Comparison of ENCODE assay signal across 8 cellular contexts in the genomic region with DNA sequence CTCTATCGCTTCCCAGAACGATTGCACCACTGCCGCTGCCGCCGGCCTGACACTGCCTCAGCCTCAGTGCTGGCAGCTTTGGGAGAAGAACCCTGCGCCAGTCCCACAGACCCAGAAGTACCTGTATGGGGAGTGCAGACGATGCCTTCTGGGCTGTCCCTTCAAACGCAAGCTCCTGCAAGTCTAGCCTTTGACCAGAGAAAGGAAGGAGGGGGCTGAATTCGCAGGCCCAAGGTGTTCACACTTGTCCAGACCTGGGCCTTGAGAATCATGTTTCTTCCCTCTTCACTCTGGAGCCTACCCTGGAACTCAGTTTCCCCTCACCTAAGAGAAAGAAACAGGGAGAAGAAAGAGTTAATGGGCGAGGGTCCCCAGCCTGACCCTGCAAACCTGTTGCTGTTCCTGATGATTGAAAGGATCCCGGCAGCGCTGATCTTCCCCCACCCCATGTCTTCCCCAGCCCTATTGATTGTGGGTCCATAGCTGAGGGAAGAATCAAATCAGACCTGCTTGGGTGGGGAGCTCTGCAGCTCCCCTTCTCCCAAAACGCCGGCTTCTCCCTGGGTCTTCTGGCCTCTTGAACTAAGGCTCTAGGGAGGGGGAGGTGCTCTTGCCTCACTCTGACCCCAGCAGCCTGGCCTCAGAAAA.
DNase-seq lines count a peak whose midpoint lies in the region; ATAC-seq, FAIRE-seq and TF ChIP-seq lines count a peak whose summit lies in the region.

No MANE protein-coding gene starts in this region.

- H3K9me3 ChIP-seq in iPS-18a (ENCODE audit: control insufficient read depth, low read depth, low read length), result no peaks in the 10 kb centered on the region

- H3K9me3 Mint-ChIP-seq in stimulated activated effector memory CD8-positive, alpha-beta T cell treated with anti-CD3 and anti-CD28 coated beads, Interleukin-12 subunit alpha, Interleukin-12 subunit beta, amount 100 ng/mL, for 72 hours, result no peaks in the 10 kb centered on the region

- H3K4me1 ChIP-seq in iPS-18a (ENCODE audit: control insufficient read depth, low read depth, low read length), result peaks cover 43% of the 10 kb centered on the region

- no peak for ATAC-seq in stimulated activated effector memory CD8-positive, alpha-beta T cell treated with anti-CD3 and anti-CD28 coated beads, Interleukin-12 subunit alpha, Interleukin-12 subunit beta, amount 100 ng/mL, for 72 hours
- no peak for ATAC-seq in GM19397 (IDR thresholded peaks at IDR 0.05; ENCODE audit: unreplicated experiment)
- ATAC-seq in GM18907 (IDR thresholded peaks at IDR 0.05; ENCODE audit: unreplicated experiment), result no peak

- no peak for DNase-seq in GM12865 (ENCODE audit: low read depth)
- DNase-seq in stimulated activated effector memory CD8-positive, alpha-beta T cell treated with anti-CD3 and anti-CD28 coated beads, Interleukin-12 subunit alpha, Interleukin-12 subunit beta, amount 100 ng/mL, for 72 hours (ENCODE audit: low spot score in 2 of 2), result no peak
- no peak for DNase-seq in activated CD8-positive, alpha-beta memory T cell treated with anti-CD3 and anti-CD28 coated beads, Interleukin-2, amount 50 U/mL, for 48 hours
- no peak for DNase-seq in D721Med (ENCODE audit: insufficient read length, low spot score)

- no peak for FAIRE-seq in D721Med (lab: Jason Lieb, UNC)

- H3K27ac ChIP-seq in VCaP, result peak overlapping the region; percentile 78; the same call in 1 of the 2 replicates
- H3K27ac ChIP-seq in iPS-18a (ENCODE audit: low read length), result no peak overlapping the region

- H3K27ac Mint-ChIP-seq in stimulated activated effector memory CD8-positive, alpha-beta T cell treated with anti-CD3 and anti-CD28 coated beads, Interleukin-12 subunit alpha, Interleukin-12 subunit beta, amount 100 ng/mL, for 72 hours, result no peak overlapping the region

- H3K4me3 ChIP-seq in GM12865 (ENCODE audit: low read depth, low read length), result peak overlapping the region; percentile 42
- peak overlapping the region; percentile 23 for H3K4me3 ChIP-seq in iPS-18a (ENCODE audit: low read length)

- peak overlapping the region; percentile 82 for H3K4me3 Mint-ChIP-seq in stimulated activated effector memory CD8-positive, alpha-beta T cell treated with anti-CD3 and anti-CD28 coated beads, Interleukin-12 subunit alpha, Interleukin-12 subunit beta, amount 100 ng/mL, for 72 hours

- peaks cover 5% of the 10 kb centered on the region for H3K36me3 Mint-ChIP-seq in stimulated activated effector memory CD8-positive, alpha-beta T cell treated with anti-CD3 and anti-CD28 coated beads, Interleukin-12 subunit alpha, Interleukin-12 subunit beta, amount 100 ng/mL, for 72 hours

- no peak overlapping the region for H3K9ac ChIP-seq in iPS-18a (ENCODE audit: low read length)

- peaks cover 41% of the 10 kb centered on the region for H3K4me1 Mint-ChIP-seq in stimulated activated effector memory CD8-positive, alpha-beta T cell treated with anti-CD3 and anti-CD28 coated beads, Interleukin-12 subunit alpha, Interleukin-12 subunit beta, amount 100 ng/mL, for 72 hours

- no peaks in the 10 kb centered on the region for H3K36me3 ChIP-seq in iPS-18a (ENCODE audit: control insufficient read depth, low read depth, low read length)

- peaks cover 58% of the 10 kb centered on the region for H3K27me3 ChIP-seq in iPS-18a (ENCODE audit: control insufficient read depth, insufficient read depth, low read length)

- TF ChIP-seq CTCF in GM12865 (IDR thresholded peaks at IDR 0.05; ENCODE audit: insufficient read depth, low read depth, low read length, missing control alignments), result no peak
- TF ChIP-seq CTCF in VCaP (conservative IDR thresholded peaks at IDR 0.05), result no peak
- no peak for TF ChIP-seq CTCF in D721Med (IDR thresholded peaks at IDR 0.05; ENCODE audit: insufficient read depth, missing control alignments)
